1 cellular context compared by ENCODE assay signal in the genomic region with DNA sequence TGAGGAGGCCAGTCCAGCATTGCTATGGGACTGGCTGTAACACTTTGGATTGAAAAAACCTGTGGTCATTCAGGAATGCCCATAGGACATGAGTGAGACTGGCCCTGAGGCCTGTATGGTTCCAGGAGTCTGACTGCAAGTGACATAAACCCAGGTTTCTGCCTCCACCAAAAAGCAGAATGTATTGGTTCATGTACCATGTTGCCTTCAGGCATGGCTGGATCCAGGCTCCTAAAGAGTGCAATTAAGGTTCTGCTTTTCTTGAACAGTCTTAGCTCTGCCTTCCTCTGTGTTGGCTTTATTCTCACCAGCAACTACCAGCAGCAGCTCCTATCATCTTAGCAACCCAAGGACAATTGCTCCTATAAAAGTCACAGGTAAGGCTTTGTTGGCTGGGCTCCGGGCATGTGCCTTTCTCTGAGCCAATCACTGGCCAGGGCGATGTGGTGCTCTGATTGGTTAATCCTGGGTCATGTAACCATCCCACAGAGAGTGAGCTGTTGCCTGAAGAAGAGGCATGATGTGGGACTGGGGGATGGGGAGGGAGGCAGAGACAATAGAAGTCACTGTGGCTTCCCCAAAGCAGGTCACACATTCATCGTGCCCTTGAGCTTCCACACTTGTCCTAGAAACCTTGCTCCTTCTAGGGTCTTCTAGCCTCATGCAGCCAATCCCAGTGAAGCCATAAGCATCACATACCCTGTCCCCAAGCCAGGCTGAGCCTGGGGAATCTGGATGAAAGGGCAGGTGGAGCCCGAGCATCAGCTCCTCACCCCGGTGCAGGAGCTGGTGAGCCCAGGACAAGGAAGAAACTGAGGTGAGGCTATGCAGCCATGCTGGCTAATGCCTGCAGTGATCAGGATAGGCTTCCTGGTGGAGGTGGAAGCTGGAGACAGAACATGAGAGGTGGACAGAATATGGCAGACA.
A peak's percentile ranks its signal among the peaks of the same experiment; 100 is the strongest.
TF ChIP-seq lines count a peak whose summit lies in the region.

No MANE protein-coding gene starts in this region.

TF ChIP-seq in HepG2, 621 proteins besides CTCF, POLR2A, EP300 and RAD21:
- TF ChIP-seq SMAD9 (CRISPR knock-in tag; IDR thresholded peaks at IDR 0.05) (no peak), ZNF329 (CRISPR knock-in tag; IDR thresholded peaks at IDR 0.05; ENCODE audit: low read depth) (peak; percentile 97)
